ENCODE assay signal across 1 cellular context in genomic region chr10:51233337-51234100, GRCh38.
A peak's percentile ranks its signal among the peaks of the same experiment; 100 is the strongest.
TF ChIP-seq lines count a peak whose summit lies in the region.

No MANE protein-coding gene starts in this region.

TF ChIP-seq in SK-N-SH, 30 proteins besides CTCF, POLR2A, EP300 and RAD21 (continued from another document):
- no peak for TF ChIP-seq REST (IDR thresholded peaks at IDR 0.05; ENCODE audit: low read depth, low read length)
- no peak for TF ChIP-seq FOXJ3 (CRISPR knock-in tag; IDR thresholded peaks at IDR 0.05)
- no peak for TF ChIP-seq TEAD4 (IDR thresholded peaks at IDR 0.05; ENCODE audit: borderline replicate concordance, insufficient read depth)
- TF ChIP-seq RCOR1 (IDR thresholded peaks at IDR 0.05; ENCODE audit: low read length), result 0 out of 2 replicates have a peak, but pooled peaks have one; percentile 16
- no peak for TF ChIP-seq JUND (IDR thresholded peaks at IDR 0.05)
- TF ChIP-seq MXI1 (IDR thresholded peaks at IDR 0.05; ENCODE audit: low read depth, low read length), result no peak
- TF ChIP-seq TCF12 (IDR thresholded peaks at IDR 0.05), result peak; percentile 50
- no peak for TF ChIP-seq USF2 (IDR thresholded peaks at IDR 0.05; ENCODE audit: borderline replicate concordance, low read depth, low read length)
- TF ChIP-seq NRF1 (IDR thresholded peaks at IDR 0.05; ENCODE audit: low read depth, low read length), result no peak
